Comparison of ENCODE assay signal across 24 cellular contexts in genomic region chr2:48282281-48282680, GRCh38. TPM values are rescaled to one million over a fixed set of nuclear protein-coding genes. Genes with fewer than 3 reads are reported as not detected.
DNase-seq lines count a peak whose midpoint lies in the region; ATAC-seq, FAIRE-seq and TF ChIP-seq lines count a peak whose summit lies in the region.
"Had no signal": no experiment of that assay in that cellular context is flagged by ENCODE, and none has a peak within 500 bp of the region (broad histone marks: within the 10 kb centered on the region; RNA-seq: fewer than 3 reads in every experiment).

No MANE protein-coding gene starts in this region.

- H3K9me1 ChIP-seq in K562 (ENCODE audit: control insufficient read depth, insufficient read depth, low read length): no peaks in the 10 kb centered on the region

- no peak overlapping the region for H3K4me3 Mint-ChIP-seq in endothelial cell (ENCODE audit: unreplicated experiment)
- H3K4me3 Mint-ChIP-seq: CD14-positive monocyte; CD4-positive, alpha-beta T cell; CD8-positive, alpha-beta memory T cell had no signal

- H3K36me3 Mint-ChIP-seq in endothelial cell (ENCODE audit: low read depth, unreplicated experiment): no peaks in the 10 kb centered on the region

- no peak for TF ChIP-seq RAD21 in K562 (CRISPR knock-in tag; conservative IDR thresholded peaks at IDR 0.05 in 1 of 2, IDR thresholded peaks at IDR 0.05 in 1 of 2)

- WGBS in K562 (ENCODE audit: insufficient coverage, low coverage, missing lambda C conversion rate): 53% methylated on average over 2 of the region's 2 CpGs
- 31 to 64% (median 31%) methylated on average over 2 of the region's 2 CpGs for WGBS in psoas muscle, 3 donors

- H3K27ac ChIP-seq in PC-9 (no peak overlapping the region), K562 (ENCODE audit: extremely low read depth, low read depth, low read length) (no peak overlapping the region), psoas muscle (peak overlapping the region; percentile 48), skeletal muscle tissue (ENCODE audit: low read depth, low read length) (peak overlapping the region; percentile 70), left lung (no peak overlapping the region)
- H3K27ac ChIP-seq: A549; BLaER1 treated with 17β-estradiol and CSF1 and Interleukin-3, amounts not matched to agents 10 nM and 100 nM had no signal

- CTCF ChIA-PET in PC-9 (lab: Charles Lee) (no interaction called here), K562 (lab: Yijun Ruan, JAX; ENCODE audit: low intra/inter-chr PET ratio) (no interaction called here)

- H3K27me3 ChIP-seq in PC-9 (ENCODE audit: insufficient read depth, low read depth): no peaks in the 10 kb centered on the region
- no peaks in the 10 kb centered on the region for H3K27me3 ChIP-seq in K562 (ENCODE audit: control insufficient read depth in 2 of 2, insufficient read depth in 2 of 2, low read length in 2 of 2)
- no peaks in the 10 kb centered on the region for H3K27me3 ChIP-seq in psoas muscle (ENCODE audit: insufficient read depth in 3 of 3, low read length in 2 of 3)
- no peaks in the 10 kb centered on the region for H3K27me3 ChIP-seq in skeletal muscle tissue (ENCODE audit: control insufficient read depth in 3 of 3, insufficient read depth in 3 of 3, low read length in 3 of 3)
- H3K27me3 ChIP-seq in left lung: no peaks in the 10 kb centered on the region
- H3K27me3 ChIP-seq: BE2C; BLaER1 treated with 17β-estradiol and CSF1 and Interleukin-3, amounts not matched to agents 10 nM and 100 nM had no signal

- no peak overlapping the region for H3K27ac Mint-ChIP-seq in endothelial cell (ENCODE audit: unreplicated experiment)
- H3K27ac Mint-ChIP-seq: CD4-positive, alpha-beta T cell; CD8-positive, alpha-beta memory T cell had no signal

- no peak overlapping the region for H3K4me3 ChIP-seq in PC-9
- no peak overlapping the region for H3K4me3 ChIP-seq in K562
- H3K4me3 ChIP-seq in psoas muscle: no peak overlapping the region
- H3K4me3 ChIP-seq in skeletal muscle tissue (ENCODE audit: low read length in 3 of 3): peak overlapping the region in 1 of 3 donors; percentile 10
- no peak overlapping the region for H3K4me3 ChIP-seq in foreskin fibroblast (ENCODE audit: low read depth in 1 of 2, low read length in 2 of 2)
- H3K4me3 ChIP-seq in left lung: no peak overlapping the region
- H3K4me3 ChIP-seq: A549; BLaER1 treated with 17β-estradiol and CSF1 and Interleukin-3, amounts not matched to agents 10 nM and 100 nM had no signal

- H3K9ac ChIP-seq in K562 (ENCODE audit: insufficient read depth in 1 of 2, low read depth in 2 of 2, low read length in 2 of 2) (no peak overlapping the region), skeletal muscle tissue (ENCODE audit: low read depth in 1 of 3, low read length in 3 of 3) (no peak overlapping the region)
- H3K9ac ChIP-seq: BLaER1 treated with 17β-estradiol and CSF1 and Interleukin-3, amounts not matched to agents 10 nM and 100 nM had no signal

- H4K20me1 ChIP-seq in PC-9 (ENCODE audit: insufficient read depth): no peaks in the 10 kb centered on the region
- H4K20me1 ChIP-seq in K562 (replicated peaks; ENCODE audit: control insufficient read depth, insufficient read depth, low read length): no peaks in the 10 kb centered on the region
- H4K20me1 ChIP-seq: BLaER1 treated with 17β-estradiol and CSF1 and Interleukin-3, amounts not matched to agents 10 nM and 100 nM had no signal

- no peak for TF ChIP-seq CTCF in PC-9 (conservative IDR thresholded peaks at IDR 0.05)
- no peak for TF ChIP-seq CTCF in K562 (IDR thresholded peaks at IDR 0.05 in 2 of 3, conservative IDR thresholded peaks at IDR 0.05 in 1 of 3; ENCODE audit: insufficient read depth in 2 of 3, low read depth in 1 of 3, low read length in 3 of 3)
- no peak for TF ChIP-seq CTCF in psoas muscle (IDR thresholded peaks at IDR 0.05)
- TF ChIP-seq CTCF in endothelial cell (IDR thresholded peaks at IDR 0.05; ENCODE audit: unreplicated experiment): no peak
- no peak for TF ChIP-seq CTCF in foreskin fibroblast (IDR thresholded peaks at IDR 0.05; ENCODE audit: low read depth, low read length)
- TF ChIP-seq CTCF in left lung (IDR thresholded peaks at IDR 0.05): no peak

- no peaks in the 10 kb centered on the region for H3F3A ChIP-seq in PC-9 (ENCODE audit: insufficient read depth, low read depth)

- BruUV-seq in PC-9 (replicated peaks; lab: Mats Ljungman, UMichigan): no TSS peak
- no TSS peak for BruUV-seq in K562 (replicated peaks; lab: Mats Ljungman, UMichigan)

- no peaks in the 10 kb centered on the region for H3K27me3 Mint-ChIP-seq in endothelial cell (ENCODE audit: unreplicated experiment)
- H3K27me3 Mint-ChIP-seq: CD4-positive, alpha-beta T cell had no signal

- DNase-seq in PC-9: no peak
- DNase-seq in K562 (ENCODE audit: extremely low read depth in 1 of 4, low spot score in 3 of 4): peak in 1 of 4 experiments; percentile 17
- DNase-seq in psoas muscle: no peak
- no peak for DNase-seq in endothelial cell (ENCODE audit: low spot score)
- DNase-seq in foreskin fibroblast: no peak
- no peak for DNase-seq in left lung
- DNase-seq: 8988T; ACHN; AML-193; BE2C; Calu3; CD4-positive, alpha-beta T cell; CD8-positive, alpha-beta memory T cell; DMS153; DND-41; GOT3; H7; HCEC 1CT had no signal

- H3K4me1 ChIP-seq in PC-9 (replicated peaks; ENCODE audit: insufficient read depth) (0 out of 2 replicates have a peak, but pooled peaks cover 9% of the 10 kb centered on the region), K562 (replicated peaks in 1 of 2; ENCODE audit: control insufficient read depth in 2 of 2, insufficient read depth in 2 of 2, low read length in 2 of 2) (peaks cover 5 to 31% of the 10 kb centered on the region in 2 experiments), psoas muscle (peaks cover 26% of the 10 kb centered on the region), skeletal muscle tissue (ENCODE audit: control insufficient read depth in 3 of 3, insufficient read depth in 3 of 3, low read length in 3 of 3) (peaks cover 4 to 11% (median 10%) of the 10 kb centered on the region in 3 donors), left lung (no peaks in the 10 kb centered on the region)
- H3K4me1 ChIP-seq: A549, BE2C had no signal

- H3K36me3 ChIP-seq in PC-9 (ENCODE audit: low read depth) (no peaks in the 10 kb centered on the region), K562 (ENCODE audit: control insufficient read depth, insufficient read depth, low read length) (no peaks in the 10 kb centered on the region), psoas muscle (ENCODE audit: insufficient read depth in 1 of 2, low read depth in 1 of 2) (no peaks in the 10 kb centered on the region), skeletal muscle tissue (ENCODE audit: control insufficient read depth in 3 of 3, insufficient read depth in 3 of 3, low read length in 3 of 3) (no peaks in the 10 kb centered on the region), left lung (no peaks in the 10 kb centered on the region)
- H3K36me3 ChIP-seq: BE2C; BLaER1 treated with 17β-estradiol and CSF1 and Interleukin-3, amounts not matched to agents 10 nM and 100 nM had no signal

- intact Hi-C loops in PC-9 (cut with micrococcal nuclease; ENCODE audit: unreplicated experiment) (no loop called here), K562 (cut with micrococcal nuclease) (no loop called here), psoas muscle (cut with DNase I) (no loop called here), left lung (cut with DNase I) (no loop called here)

- H3K9me3 Mint-ChIP-seq in endothelial cell (ENCODE audit: unreplicated experiment): peaks cover 7% of the 10 kb centered on the region

- TF ChIP-seq POLR2A in K562 (conservative IDR thresholded peaks at IDR 0.05): no peak

- 0 out of 2 replicates have a peak overlapping the region, but pooled peaks have one; percentile 18 for H2AFZ ChIP-seq in PC-9
- H2AFZ ChIP-seq in K562 (ENCODE audit: low read depth, low read length): peak overlapping the region; percentile 43; the same call in 1 of the 2 replicates

- no peak for TF ChIP-seq EP300 in K562 (IDR thresholded peaks at IDR 0.05; ENCODE audit: low read length)

- H3K4me2 ChIP-seq in PC-9 (no peak overlapping the region), K562 (ENCODE audit: insufficient read depth, low read length) (peak overlapping the region; percentile 16; the same call in 1 of the 2 replicates)
- H3K4me2 ChIP-seq: A549; BLaER1 treated with 17β-estradiol and CSF1 and Interleukin-3, amounts not matched to agents 10 nM and 100 nM had no signal

- no peak for ATAC-seq in K562
- peak; percentile 83 to 96 (median 94) for ATAC-seq in psoas muscle
- ATAC-seq in HG03108 (IDR thresholded peaks at IDR 0.05; ENCODE audit: unreplicated experiment): no peak
- no peak for ATAC-seq in left lung
- ATAC-seq: A549 had no signal

- POLR2A ChIA-PET in PC-9 (lab: Charles Lee; ENCODE audit: unreplicated experiment): no interaction called here
- POLR2A ChIA-PET in K562 (lab: Yijun Ruan, JAX): interaction anchor here (1.0 kb wide), 1 partner anchor 12 kb away, joined by 3 read pairs; no protein-coding TSS in a partner anchor

- H3K9me3 ChIP-seq in PC-9 (ENCODE audit: insufficient read depth, low read depth) (peaks cover 6% of the 10 kb centered on the region; the same call in 1 of the 2 replicates), K562 (replicated peaks; ENCODE audit: control insufficient read depth, insufficient read depth, low read depth, low read length) (peaks cover 5% of the 10 kb centered on the region), psoas muscle (peaks cover 9% of the 10 kb centered on the region), skeletal muscle tissue (ENCODE audit: control insufficient read depth in 3 of 3, low read length in 3 of 3) (no peaks in the 10 kb centered on the region), left lung (peaks cover 0 to 11% of the 10 kb centered on the region in 2 donors)
- H3K9me3 ChIP-seq: BE2C had no signal

- in situ Hi-C loops in K562 (cut with MboI): no loop called here

- no peaks in the 10 kb centered on the region for H3K4me1 Mint-ChIP-seq in endothelial cell (ENCODE audit: unreplicated experiment)
- H3K4me1 Mint-ChIP-seq: CD14-positive monocyte; CD8-positive, alpha-beta memory T cell had no signal

- H3K79me2 ChIP-seq in PC-9 (ENCODE audit: low read depth) (no peaks in the 10 kb centered on the region), K562 (ENCODE audit: control insufficient read depth, insufficient read depth, low read length) (no peaks in the 10 kb centered on the region)

- peaks cover 3% of the 10 kb centered on the region; the same call in 1 of the 2 replicates for H3K9me2 ChIP-seq in PC-9 (ENCODE audit: insufficient read depth)

- no peak for FAIRE-seq in K562 (lab: Jason Lieb, UNC)
- FAIRE-seq: A549, G401.6 had no signal

RNA-seq across cellular contexts. Expression of gene FOXN2, which starts 32.2 kb away (rescaled TPM):
- total RNA-seq in PC-9 (2021) (11.6 and 13.4 TPM in 2 replicates), K562 (2014; rRNA removed) (24.4 and 25.7 TPM in 2 replicates), K562 (2014; rRNA removed; fragmentation: Illumina TruSeq; extraction: Trizol) (36.1 and 41.0 TPM in 2 replicates), K562 (2015; rRNA removed; fragmentation: Illumina TruSeq; extraction: Trizol) (26.4 and 31.1 TPM in 2 replicates), K562 (2021) (26.7 and 30.1 TPM in 2 replicates), psoas muscle (10 to 100 TPM in 3 of 4 donors, 1 to 10 TPM in 1; 9.1 to 20.5 (median 13.5) TPM), skeletal muscle tissue (34.4 TPM), endothelial cell (ENCODE audit: unreplicated experiment) (13.2 TPM), left lung (10 to 100 TPM; 23.4 to 37.9 TPM)
- total RNA-seq in K562 (2011; cell fraction: chromatin; rRNA removed; ENCODE audit: low replicate concordance): 41.6 and 60.4 TPM in 2 replicates
- total RNA-seq in K562 (2011; cell fraction: nucleolus; rRNA removed): 13.7 and 17.9 TPM in 2 replicates
- total RNA-seq in K562 (2011; cell fraction: nucleoplasm; rRNA removed): 21.9 and 34.4 TPM in 2 replicates
- polyA plus RNA-seq in K562 (2011; rRNA removed) (23.0 and 25.9 TPM in 2 replicates), K562 (2014; fragmentation: Illumina TruSeq; extraction: Trizol) (19.6 and 24.2 TPM in 2 replicates), K562 (2014; fragmentation: Nextera tagmentation; extraction: Ambion mirVana) (10 to 100 TPM; 12.4 to 22.8 TPM), K562 (2014; rRNA removed) (10.5 and 11.4 TPM in 2 replicates), psoas muscle (1 to 10 TPM; 2.3 to 5.2 (median 4.0) TPM)
- 5.2 and 10.6 TPM in 2 replicates for polyA plus RNA-seq in K562 (2011; cell fraction: cytosol; rRNA removed)
- 13.7 and 18.9 TPM in 2 replicates for polyA plus RNA-seq in K562 (2011; cell fraction: nucleus; rRNA removed)
- 8.5 and 10.5 TPM in 2 replicates for polyA plus RNA-seq in K562 (2012)
- polyA minus RNA-seq in K562 (2011; rRNA and poly(A)+ RNA removed): 66.3 and 97.5 TPM in 2 replicates
- 23.6 and 24.8 TPM in 2 replicates for polyA minus RNA-seq in K562 (2011; cell fraction: cytosol; rRNA and poly(A)+ RNA removed)
- 15.6 and 26.7 TPM in 2 replicates for polyA minus RNA-seq in K562 (2011; cell fraction: nucleus; rRNA and poly(A)+ RNA removed)

Comparison
In these comparisons a context has a peak if more than half of its experiments do, and no peak if none do; other contexts are left out.
1. H3K27ac ChIP-seq: peak in psoas muscle (single experiment) and skeletal muscle tissue (single experiment); none in PC-9 (single experiment), K562 (single experiment) and left lung (0 of 2).
2. ATAC-seq: peak in psoas muscle (4 of 4); none in K562 (single experiment), HG03108 (single experiment) and left lung (single experiment).